Comparison of ENCODE assay signal across 2 cellular contexts in the genomic region with DNA sequence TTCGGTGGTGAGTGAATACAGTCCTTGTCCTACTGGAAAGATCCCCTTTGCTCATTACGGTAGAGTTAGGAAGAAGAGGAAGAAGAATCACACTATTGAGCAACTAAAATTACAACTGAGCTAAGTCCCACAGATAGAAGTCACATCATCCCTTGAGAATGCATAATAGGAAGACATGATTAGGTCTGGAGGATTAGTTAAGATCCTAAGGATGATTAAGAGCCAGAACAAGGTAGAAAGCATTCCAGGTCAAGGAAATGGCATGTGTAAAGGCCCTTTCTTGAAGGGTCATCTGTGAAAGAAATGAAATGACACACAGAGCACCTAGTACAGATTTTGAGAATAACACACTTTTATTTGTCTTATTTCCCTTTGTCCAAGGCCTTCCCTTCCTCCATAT.
TF ChIP-seq lines count a peak whose summit lies in the region.

No MANE protein-coding gene starts in this region.

TF ChIP-seq in GM23338, 12 proteins besides CTCF, POLR2A, EP300 and RAD21 (continues in another document):
- TF ChIP-seq EZH2phosphoT487 (IDR thresholded peaks at IDR 0.05; ENCODE audit: unreplicated experiment): no peak
- no peak for TF ChIP-seq NANOG (IDR thresholded peaks at IDR 0.05; ENCODE audit: borderline replicate concordance)
- TF ChIP-seq, protein P1, sequence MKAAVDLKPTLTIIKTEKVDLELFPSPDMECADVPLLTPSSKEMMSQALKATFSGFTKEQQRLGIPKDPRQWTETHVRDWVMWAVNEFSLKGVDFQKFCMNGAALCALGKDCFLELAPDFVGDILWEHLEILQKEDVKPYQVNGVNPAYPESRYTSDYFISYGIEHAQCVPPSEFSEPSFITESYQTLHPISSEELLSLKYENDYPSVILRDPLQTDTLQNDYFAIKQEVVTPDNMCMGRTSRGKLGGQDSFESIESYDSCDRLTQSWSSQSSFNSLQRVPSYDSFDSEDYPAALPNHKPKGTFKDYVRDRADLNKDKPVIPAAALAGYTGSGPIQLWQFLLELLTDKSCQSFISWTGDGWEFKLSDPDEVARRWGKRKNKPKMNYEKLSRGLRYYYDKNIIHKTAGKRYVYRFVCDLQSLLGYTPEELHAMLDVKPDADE (IDR thresholded peaks at IDR 0.05): no peak
- TF ChIP-seq ZNF114 (CRISPR knock-in tag; IDR thresholded peaks at IDR 0.05): no peak
- no peak for TF ChIP-seq POLR2AphosphoS5 (IDR thresholded peaks at IDR 0.05; ENCODE audit: low read depth)
- no peak for TF ChIP-seq EZH2 (IDR thresholded peaks at IDR 0.05; ENCODE audit: low read depth, unreplicated experiment)
- no peak for TF ChIP-seq CREB1 (CRISPR knock-in tag; IDR thresholded peaks at IDR 0.05; ENCODE audit: low read depth)
- TF ChIP-seq STAT1 (IDR thresholded peaks at IDR 0.05; ENCODE audit: unreplicated experiment): no peak
- no peak for TF ChIP-seq ZNF331 (CRISPR knock-in tag; IDR thresholded peaks at IDR 0.05; ENCODE audit: low read depth)
- TF ChIP-seq, protein P2, sequence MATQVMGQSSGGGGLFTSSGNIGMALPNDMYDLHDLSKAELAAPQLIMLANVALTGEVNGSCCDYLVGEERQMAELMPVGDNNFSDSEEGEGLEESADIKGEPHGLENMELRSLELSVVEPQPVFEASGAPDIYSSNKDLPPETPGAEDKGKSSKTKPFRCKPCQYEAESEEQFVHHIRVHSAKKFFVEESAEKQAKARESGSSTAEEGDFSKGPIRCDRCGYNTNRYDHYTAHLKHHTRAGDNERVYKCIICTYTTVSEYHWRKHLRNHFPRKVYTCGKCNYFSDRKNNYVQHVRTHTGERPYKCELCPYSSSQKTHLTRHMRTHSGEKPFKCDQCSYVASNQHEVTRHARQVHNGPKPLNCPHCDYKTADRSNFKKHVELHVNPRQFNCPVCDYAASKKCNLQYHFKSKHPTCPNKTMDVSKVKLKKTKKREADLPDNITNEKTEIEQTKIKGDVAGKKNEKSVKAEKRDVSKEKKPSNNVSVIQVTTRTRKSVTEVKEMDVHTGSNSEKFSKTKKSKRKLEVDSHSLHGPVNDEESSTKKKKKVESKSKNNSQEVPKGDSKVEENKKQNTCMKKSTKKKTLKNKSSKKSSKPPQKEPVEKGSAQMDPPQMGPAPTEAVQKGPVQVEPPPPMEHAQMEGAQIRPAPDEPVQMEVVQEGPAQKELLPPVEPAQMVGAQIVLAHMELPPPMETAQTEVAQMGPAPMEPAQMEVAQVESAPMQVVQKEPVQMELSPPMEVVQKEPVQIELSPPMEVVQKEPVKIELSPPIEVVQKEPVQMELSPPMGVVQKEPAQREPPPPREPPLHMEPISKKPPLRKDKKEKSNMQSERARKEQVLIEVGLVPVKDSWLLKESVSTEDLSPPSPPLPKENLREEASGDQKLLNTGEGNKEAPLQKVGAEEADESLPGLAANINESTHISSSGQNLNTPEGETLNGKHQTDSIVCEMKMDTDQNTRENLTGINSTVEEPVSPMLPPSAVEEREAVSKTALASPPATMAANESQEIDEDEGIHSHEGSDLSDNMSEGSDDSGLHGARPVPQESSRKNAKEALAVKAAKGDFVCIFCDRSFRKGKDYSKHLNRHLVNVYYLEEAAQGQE (IDR thresholded peaks at IDR 0.05; ENCODE audit: unreplicated experiment): no peak

TF ChIP-seq in K562, 482 proteins besides CTCF, POLR2A, EP300 and RAD21:
- TF ChIP-seq, protein P3, sequence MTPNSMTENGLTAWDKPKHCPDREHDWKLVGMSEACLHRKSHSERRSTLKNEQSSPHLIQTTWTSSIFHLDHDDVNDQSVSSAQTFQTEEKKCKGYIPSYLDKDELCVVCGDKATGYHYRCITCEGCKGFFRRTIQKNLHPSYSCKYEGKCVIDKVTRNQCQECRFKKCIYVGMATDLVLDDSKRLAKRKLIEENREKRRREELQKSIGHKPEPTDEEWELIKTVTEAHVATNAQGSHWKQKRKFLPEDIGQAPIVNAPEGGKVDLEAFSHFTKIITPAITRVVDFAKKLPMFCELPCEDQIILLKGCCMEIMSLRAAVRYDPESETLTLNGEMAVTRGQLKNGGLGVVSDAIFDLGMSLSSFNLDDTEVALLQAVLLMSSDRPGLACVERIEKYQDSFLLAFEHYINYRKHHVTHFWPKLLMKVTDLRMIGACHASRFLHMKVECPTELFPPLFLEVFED (CRISPR knock-in tag; conservative IDR thresholded peaks at IDR 0.05): no peak
- TF ChIP-seq FOSL1 (tag; conservative IDR thresholded peaks at IDR 0.05) (no peak), ZNF212 (CRISPR knock-in tag; IDR thresholded peaks at IDR 0.05) (no peak), PHF8 (IDR thresholded peaks at IDR 0.05; ENCODE audit: borderline replicate concordance, low read length) (no peak), ILF3 (IDR thresholded peaks at IDR 0.05; ENCODE audit: borderline replicate concordance) (no peak), HNRNPL (IDR thresholded peaks at IDR 0.05; ENCODE audit: low read depth, low read length) (no peak), ZNF140 (CRISPR knock-in tag; IDR thresholded peaks at IDR 0.05) (no peak), SMARCA4 (IDR thresholded peaks at IDR 0.05) (no peak), ILK (tag; IDR thresholded peaks at IDR 0.05; ENCODE audit: borderline replicate concordance, low read depth) (no peak), MYBL2 (IDR thresholded peaks at IDR 0.05; ENCODE audit: low read depth) (no peak), MYBL2 (CRISPR knock-in tag; IDR thresholded peaks at IDR 0.05; ENCODE audit: borderline replicate concordance) (no peak), ZFX (CRISPR knock-in tag; IDR thresholded peaks at IDR 0.05) (no peak), HOXB6 (CRISPR knock-in tag; IDR thresholded peaks at IDR 0.05; ENCODE audit: borderline replicate concordance) (no peak), CSDE1 (IDR thresholded peaks at IDR 0.05) (no peak)
- TF ChIP-seq, protein P4, sequence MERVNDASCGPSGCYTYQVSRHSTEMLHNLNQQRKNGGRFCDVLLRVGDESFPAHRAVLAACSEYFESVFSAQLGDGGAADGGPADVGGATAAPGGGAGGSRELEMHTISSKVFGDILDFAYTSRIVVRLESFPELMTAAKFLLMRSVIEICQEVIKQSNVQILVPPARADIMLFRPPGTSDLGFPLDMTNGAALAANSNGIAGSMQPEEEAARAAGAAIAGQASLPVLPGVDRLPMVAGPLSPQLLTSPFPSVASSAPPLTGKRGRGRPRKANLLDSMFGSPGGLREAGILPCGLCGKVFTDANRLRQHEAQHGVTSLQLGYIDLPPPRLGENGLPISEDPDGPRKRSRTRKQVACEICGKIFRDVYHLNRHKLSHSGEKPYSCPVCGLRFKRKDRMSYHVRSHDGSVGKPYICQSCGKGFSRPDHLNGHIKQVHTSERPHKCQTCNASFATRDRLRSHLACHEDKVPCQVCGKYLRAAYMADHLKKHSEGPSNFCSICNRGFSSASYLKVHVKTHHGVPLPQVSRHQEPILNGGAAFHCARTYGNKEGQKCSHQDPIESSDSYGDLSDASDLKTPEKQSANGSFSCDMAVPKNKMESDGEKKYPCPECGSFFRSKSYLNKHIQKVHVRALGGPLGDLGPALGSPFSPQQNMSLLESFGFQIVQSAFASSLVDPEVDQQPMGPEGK (CRISPR knock-in tag; IDR thresholded peaks at IDR 0.05; ENCODE audit: borderline replicate concordance): no peak
- TF ChIP-seq, protein P5, sequence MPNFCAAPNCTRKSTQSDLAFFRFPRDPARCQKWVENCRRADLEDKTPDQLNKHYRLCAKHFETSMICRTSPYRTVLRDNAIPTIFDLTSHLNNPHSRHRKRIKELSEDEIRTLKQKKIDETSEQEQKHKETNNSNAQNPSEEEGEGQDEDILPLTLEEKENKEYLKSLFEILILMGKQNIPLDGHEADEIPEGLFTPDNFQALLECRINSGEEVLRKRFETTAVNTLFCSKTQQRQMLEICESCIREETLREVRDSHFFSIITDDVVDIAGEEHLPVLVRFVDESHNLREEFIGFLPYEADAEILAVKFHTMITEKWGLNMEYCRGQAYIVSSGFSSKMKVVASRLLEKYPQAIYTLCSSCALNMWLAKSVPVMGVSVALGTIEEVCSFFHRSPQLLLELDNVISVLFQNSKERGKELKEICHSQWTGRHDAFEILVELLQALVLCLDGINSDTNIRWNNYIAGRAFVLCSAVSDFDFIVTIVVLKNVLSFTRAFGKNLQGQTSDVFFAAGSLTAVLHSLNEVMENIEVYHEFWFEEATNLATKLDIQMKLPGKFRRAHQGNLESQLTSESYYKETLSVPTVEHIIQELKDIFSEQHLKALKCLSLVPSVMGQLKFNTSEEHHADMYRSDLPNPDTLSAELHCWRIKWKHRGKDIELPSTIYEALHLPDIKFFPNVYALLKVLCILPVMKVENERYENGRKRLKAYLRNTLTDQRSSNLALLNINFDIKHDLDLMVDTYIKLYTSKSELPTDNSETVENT (CRISPR knock-in tag; IDR thresholded peaks at IDR 0.05): no peak
- TF ChIP-seq, protein P6, sequence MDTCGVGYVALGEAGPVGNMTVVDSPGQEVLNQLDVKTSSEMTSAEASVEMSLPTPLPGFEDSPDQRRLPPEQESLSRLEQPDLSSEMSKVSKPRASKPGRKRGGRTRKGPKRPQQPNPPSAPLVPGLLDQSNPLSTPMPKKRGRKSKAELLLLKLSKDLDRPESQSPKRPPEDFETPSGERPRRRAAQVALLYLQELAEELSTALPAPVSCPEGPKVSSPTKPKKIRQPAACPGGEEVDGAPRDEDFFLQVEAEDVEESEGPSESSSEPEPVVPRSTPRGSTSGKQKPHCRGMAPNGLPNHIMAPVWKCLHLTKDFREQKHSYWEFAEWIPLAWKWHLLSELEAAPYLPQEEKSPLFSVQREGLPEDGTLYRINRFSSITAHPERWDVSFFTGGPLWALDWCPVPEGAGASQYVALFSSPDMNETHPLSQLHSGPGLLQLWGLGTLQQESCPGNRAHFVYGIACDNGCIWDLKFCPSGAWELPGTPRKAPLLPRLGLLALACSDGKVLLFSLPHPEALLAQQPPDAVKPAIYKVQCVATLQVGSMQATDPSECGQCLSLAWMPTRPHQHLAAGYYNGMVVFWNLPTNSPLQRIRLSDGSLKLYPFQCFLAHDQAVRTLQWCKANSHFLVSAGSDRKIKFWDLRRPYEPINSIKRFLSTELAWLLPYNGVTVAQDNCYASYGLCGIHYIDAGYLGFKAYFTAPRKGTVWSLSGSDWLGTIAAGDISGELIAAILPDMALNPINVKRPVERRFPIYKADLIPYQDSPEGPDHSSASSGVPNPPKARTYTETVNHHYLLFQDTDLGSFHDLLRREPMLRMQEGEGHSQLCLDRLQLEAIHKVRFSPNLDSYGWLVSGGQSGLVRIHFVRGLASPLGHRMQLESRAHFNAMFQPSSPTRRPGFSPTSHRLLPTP (IDR thresholded peaks at IDR 0.05; ENCODE audit: borderline replicate concordance, extremely low read depth, insufficient read length): no peak
- TF ChIP-seq, protein P7, sequence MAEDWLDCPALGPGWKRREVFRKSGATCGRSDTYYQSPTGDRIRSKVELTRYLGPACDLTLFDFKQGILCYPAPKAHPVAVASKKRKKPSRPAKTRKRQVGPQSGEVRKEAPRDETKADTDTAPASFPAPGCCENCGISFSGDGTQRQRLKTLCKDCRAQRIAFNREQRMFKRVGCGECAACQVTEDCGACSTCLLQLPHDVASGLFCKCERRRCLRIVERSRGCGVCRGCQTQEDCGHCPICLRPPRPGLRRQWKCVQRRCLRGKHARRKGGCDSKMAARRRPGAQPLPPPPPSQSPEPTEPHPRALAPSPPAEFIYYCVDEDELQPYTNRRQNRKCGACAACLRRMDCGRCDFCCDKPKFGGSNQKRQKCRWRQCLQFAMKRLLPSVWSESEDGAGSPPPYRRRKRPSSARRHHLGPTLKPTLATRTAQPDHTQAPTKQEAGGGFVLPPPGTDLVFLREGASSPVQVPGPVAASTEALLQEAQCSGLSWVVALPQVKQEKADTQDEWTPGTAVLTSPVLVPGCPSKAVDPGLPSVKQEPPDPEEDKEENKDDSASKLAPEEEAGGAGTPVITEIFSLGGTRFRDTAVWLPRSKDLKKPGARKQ (CRISPR knock-in tag; IDR thresholded peaks at IDR 0.05): no peak
